Comparison of ENCODE assay signal across 9 cellular contexts in genomic region chrX:57156397-57157049, GRCh38. TPM values are rescaled to one million over a fixed set of nuclear protein-coding genes. Genes with fewer than 3 reads are reported as not detected.
DNase-seq lines count a peak whose midpoint lies in the region; ATAC-seq and TF ChIP-seq lines count a peak whose summit lies in the region.
"Had no signal": no experiment of that assay in that cellular context is flagged by ENCODE, and none has a peak within 500 bp of the region (broad histone marks: within the 10 kb centered on the region; RNA-seq: fewer than 3 reads in every experiment).

No MANE protein-coding gene starts in this region.

- TF ChIP-seq CTCF in WERI-Rb-1 (IDR thresholded peaks at IDR 0.05; ENCODE audit: low read depth, low read length) (peak; percentile 59; the same call in 1 of the 2 replicates), lower leg skin (IDR thresholded peaks at IDR 0.05) (no peak)

- DNase-seq in COLO829 (ENCODE audit: low spot score) (peak; percentile 17), WERI-Rb-1 (peak; percentile 14), left kidney (ENCODE audit: low read depth, low spot score) (peak; percentile 59), NCI-H1436 treated with DMSO at 0.1 percent for 48 hours (lab: John Stamatoyannopoulos, UW) (no peak), lower leg skin (ENCODE audit: low spot score in 2 of 2) (no peak)
- peak; percentile 21 for DNase-seq in Jurkat, Clone E6-1 (ENCODE audit: low read depth, low spot score)
- no peak for DNase-seq in activated CD4-positive, alpha-beta memory T cell treated with anti-CD3 and anti-CD28 coated beads for 36 hours

- no peak overlapping the region for H3K27ac Mint-ChIP-seq in activated CD4-positive, alpha-beta memory T cell treated with anti-CD3 and anti-CD28 coated beads for 36 hours
- H3K27ac Mint-ChIP-seq: stimulated activated naive CD8-positive, alpha-beta T cell treated with anti-CD3 and anti-CD28 coated beads, Interleukin-15, Interleukin-2, amounts not matched to agents 100 ng/mL and 50 ng/mL, for 24 hours had no signal

- intact Hi-C loops in activated CD4-positive, alpha-beta memory T cell treated with anti-CD3 and anti-CD28 coated beads for 36 hours (cut with micrococcal nuclease) = no loop called here
- intact Hi-C loops in lower leg skin (cut with DNase I; ENCODE audit: low total_unique reads) = no loop called here

- no peak for TF ChIP-seq POLR2A in lower leg skin (IDR thresholded peaks at IDR 0.05)

- 74 to 80% methylated on average over 5 of the region's 5 CpGs for WGBS in lower leg skin, 2 donors

- no peaks in the 10 kb centered on the region for H3K27me3 Mint-ChIP-seq in activated CD4-positive, alpha-beta memory T cell treated with anti-CD3 and anti-CD28 coated beads for 36 hours
- H3K27me3 Mint-ChIP-seq: stimulated activated naive CD8-positive, alpha-beta T cell treated with anti-CD3 and anti-CD28 coated beads, Interleukin-15, Interleukin-2, amounts not matched to agents 100 ng/mL and 50 ng/mL, for 24 hours had no signal

- H3K36me3 ChIP-seq in WERI-Rb-1 = no peaks in the 10 kb centered on the region

- ATAC-seq in HG03135 (IDR thresholded peaks at IDR 0.05; ENCODE audit: unreplicated experiment) = no peak

- H3K36me3 Mint-ChIP-seq in activated CD4-positive, alpha-beta memory T cell treated with anti-CD3 and anti-CD28 coated beads for 36 hours = peaks cover 10% of the 10 kb centered on the region

- H3K27ac ChIP-seq in WERI-Rb-1 = no peak overlapping the region

- no peaks in the 10 kb centered on the region for H3K27me3 ChIP-seq in WERI-Rb-1 (ENCODE audit: insufficient read depth, low read depth, severe bottlenecking)

- no peak overlapping the region for H3K4me3 Mint-ChIP-seq in activated CD4-positive, alpha-beta memory T cell treated with anti-CD3 and anti-CD28 coated beads for 36 hours
- H3K4me3 Mint-ChIP-seq: stimulated activated naive CD8-positive, alpha-beta T cell treated with anti-CD3 and anti-CD28 coated beads, Interleukin-15, Interleukin-2, amounts not matched to agents 100 ng/mL and 50 ng/mL, for 24 hours had no signal

- H3K9me3 ChIP-seq in WERI-Rb-1 (ENCODE audit: severe bottlenecking) = no peaks in the 10 kb centered on the region

- H3K9me3 Mint-ChIP-seq in activated CD4-positive, alpha-beta memory T cell treated with anti-CD3 and anti-CD28 coated beads for 36 hours = peaks cover 20% of the 10 kb centered on the region
- H3K9me3 Mint-ChIP-seq: stimulated activated naive CD8-positive, alpha-beta T cell treated with anti-CD3 and anti-CD28 coated beads, Interleukin-15, Interleukin-2, amounts not matched to agents 100 ng/mL and 50 ng/mL, for 24 hours had no signal

- CTCF ChIA-PET in activated CD4-positive, alpha-beta memory T cell treated with anti-CD3 and anti-CD28 coated beads for 36 hours (lab: Charles Lee) = no interaction called here

- POLR2A ChIA-PET in activated CD4-positive, alpha-beta memory T cell treated with anti-CD3 and anti-CD28 coated beads for 36 hours (lab: Charles Lee) = no interaction called here

- H3K4me3 ChIP-seq in Jurkat, Clone E6-1 (ENCODE audit: low read length) = no peak overlapping the region
- H3K4me3 ChIP-seq in WERI-Rb-1 (ENCODE audit: low read depth, low read length) (no peak overlapping the region), lower leg skin (ENCODE audit: low read depth, poor library complexity, severe bottlenecking) (no peak overlapping the region)

- no peaks in the 10 kb centered on the region for H3K4me1 Mint-ChIP-seq in activated CD4-positive, alpha-beta memory T cell treated with anti-CD3 and anti-CD28 coated beads for 36 hours (ENCODE audit: low read depth)

RNA-seq across cellular contexts. Expression of gene SPIN2A, which starts 19.3 kb away (rescaled TPM):
- polyA plus RNA-seq in Jurkat, Clone E6-1 (2012; ENCODE audit: insufficient read depth, insufficient read length) = 0.88 TPM
- total RNA-seq in activated CD4-positive, alpha-beta memory T cell treated with anti-CD3 and anti-CD28 coated beads for 36 hours = under 1 TPM; 0.45 to 0.48 TPM
- under 1 TPM in 1 of 4 donors, not detected in 3; 0.23 TPM for total RNA-seq in lower leg skin

RNA-seq across cellular contexts. Expression of gene SPIN2B, which starts 35.2 kb away (rescaled TPM):
- 13.3 TPM for polyA plus RNA-seq in Jurkat, Clone E6-1 (2012; ENCODE audit: insufficient read depth, insufficient read length)
- 1 to 10 TPM; 5.1 to 7.7 TPM for total RNA-seq in activated CD4-positive, alpha-beta memory T cell treated with anti-CD3 and anti-CD28 coated beads for 36 hours
- 1 to 10 TPM; 1.3 to 7.8 (median 5.9) TPM for total RNA-seq in lower leg skin

Comparison
In these comparisons a context has a peak if more than half of its experiments do, and no peak if none do; other contexts are left out.
1. DNase-seq: peak in COLO829 (single experiment), Jurkat, Clone E6-1 (single experiment), WERI-Rb-1 (single experiment) and left kidney (single experiment); none in activated CD4-positive, alpha-beta memory T cell treated with anti-CD3 and anti-CD28 coated beads for 36 hours (single experiment), NCI-H1436 treated with DMSO at 0.1 percent for 48 hours (single experiment) and lower leg skin (0 of 2).